1 cellular context compared by ENCODE assay signal in the genomic region with DNA sequence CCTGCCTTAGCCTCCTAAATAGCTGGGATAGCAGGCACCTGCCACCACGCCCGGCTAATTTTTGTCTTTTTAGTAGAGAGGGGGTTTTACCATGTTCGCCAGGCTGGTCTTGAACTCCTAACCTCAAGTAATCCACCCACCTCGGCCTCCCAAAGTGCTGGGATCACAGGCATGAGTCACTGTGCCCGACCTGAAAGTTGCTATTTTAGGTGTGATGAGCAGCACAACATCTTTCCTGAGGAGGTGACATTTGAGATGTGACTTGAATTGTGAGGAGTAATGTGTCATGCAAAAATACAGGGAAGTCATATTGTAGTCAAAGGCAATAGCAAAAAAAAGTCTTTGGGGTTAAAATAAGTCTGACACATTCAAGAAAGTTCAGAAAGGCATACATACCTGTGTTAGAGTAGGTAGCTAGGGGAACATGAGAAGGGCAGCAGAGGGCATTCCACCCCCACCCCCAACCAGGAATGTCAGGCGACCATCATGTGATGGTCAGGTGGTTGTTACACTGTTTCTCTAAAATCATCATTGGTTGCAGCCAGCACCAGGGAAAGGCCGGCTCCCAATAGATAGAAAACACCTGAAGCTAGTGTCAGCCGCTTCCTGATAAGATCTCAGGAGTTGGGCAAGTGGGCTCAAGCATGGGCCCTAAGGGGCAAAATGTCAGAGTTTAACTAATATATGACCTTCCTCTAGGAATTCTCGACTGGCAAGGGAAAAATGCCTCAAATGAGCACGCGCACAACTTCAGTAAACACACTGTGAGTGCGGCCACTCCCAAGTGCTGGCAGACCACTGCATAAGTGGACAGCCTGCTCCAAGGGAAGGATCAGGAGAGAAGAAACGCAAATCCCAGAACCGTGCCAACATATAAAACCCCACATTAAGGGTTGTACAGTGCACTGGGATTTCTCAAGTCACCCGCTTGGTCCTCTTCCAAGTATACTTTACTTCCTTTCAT.
TF ChIP-seq lines count a peak whose summit lies in the region.

A gene with protein sequence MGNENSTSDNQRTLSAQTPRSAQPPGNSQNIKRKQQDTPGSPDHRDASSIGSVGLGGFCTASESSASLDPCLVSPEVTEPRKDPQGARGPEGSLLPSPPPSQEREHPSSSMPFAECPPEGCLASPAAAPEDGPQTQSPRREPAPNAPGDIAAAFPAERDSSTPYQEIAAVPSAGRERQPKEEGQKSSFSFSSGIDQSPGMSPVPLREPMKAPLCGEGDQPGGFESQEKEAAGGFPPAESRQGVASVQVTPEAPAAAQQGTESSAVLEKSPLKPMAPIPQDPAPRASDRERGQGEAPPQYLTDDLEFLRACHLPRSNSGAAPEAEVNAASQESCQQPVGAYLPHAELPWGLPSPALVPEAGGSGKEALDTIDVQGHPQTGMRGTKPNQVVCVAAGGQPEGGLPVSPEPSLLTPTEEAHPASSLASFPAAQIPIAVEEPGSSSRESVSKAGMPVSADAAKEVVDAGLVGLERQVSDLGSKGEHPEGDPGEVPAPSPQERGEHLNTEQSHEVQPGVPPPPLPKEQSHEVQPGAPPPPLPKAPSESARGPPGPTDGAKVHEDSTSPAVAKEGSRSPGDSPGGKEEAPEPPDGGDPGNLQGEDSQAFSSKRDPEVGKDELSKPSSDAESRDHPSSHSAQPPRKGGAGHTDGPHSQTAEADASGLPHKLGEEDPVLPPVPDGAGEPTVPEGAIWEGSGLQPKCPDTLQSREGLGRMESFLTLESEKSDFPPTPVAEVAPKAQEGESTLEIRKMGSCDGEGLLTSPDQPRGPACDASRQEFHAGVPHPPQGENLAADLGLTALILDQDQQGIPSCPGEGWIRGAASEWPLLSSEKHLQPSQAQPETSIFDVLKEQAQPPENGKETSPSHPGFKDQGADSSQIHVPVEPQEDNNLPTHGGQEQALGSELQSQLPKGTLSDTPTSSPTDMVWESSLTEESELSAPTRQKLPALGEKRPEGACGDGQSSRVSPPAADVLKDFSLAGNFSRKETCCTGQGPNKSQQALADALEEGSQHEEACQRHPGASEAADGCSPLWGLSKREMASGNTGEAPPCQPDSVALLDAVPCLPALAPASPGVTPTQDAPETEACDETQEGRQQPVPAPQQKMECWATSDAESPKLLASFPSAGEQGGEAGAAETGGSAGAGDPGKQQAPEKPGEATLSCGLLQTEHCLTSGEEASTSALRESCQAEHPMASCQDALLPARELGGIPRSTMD (N-terminal part only) (plus strand): TSS at position 803 of the 964 bp plus-strand sequence. CDS start 32,819 bp downstream, outside the sequence.

TF ChIP-seq in K562, 482 proteins besides CTCF, POLR2A, EP300 and RAD21:
- no peak for TF ChIP-seq FOXA1 (IDR thresholded peaks at IDR 0.05; ENCODE audit: borderline replicate concordance)
- no peak for TF ChIP-seq THRAP3 (IDR thresholded peaks at IDR 0.05; ENCODE audit: borderline replicate concordance)
- TF ChIP-seq, protein P1, sequence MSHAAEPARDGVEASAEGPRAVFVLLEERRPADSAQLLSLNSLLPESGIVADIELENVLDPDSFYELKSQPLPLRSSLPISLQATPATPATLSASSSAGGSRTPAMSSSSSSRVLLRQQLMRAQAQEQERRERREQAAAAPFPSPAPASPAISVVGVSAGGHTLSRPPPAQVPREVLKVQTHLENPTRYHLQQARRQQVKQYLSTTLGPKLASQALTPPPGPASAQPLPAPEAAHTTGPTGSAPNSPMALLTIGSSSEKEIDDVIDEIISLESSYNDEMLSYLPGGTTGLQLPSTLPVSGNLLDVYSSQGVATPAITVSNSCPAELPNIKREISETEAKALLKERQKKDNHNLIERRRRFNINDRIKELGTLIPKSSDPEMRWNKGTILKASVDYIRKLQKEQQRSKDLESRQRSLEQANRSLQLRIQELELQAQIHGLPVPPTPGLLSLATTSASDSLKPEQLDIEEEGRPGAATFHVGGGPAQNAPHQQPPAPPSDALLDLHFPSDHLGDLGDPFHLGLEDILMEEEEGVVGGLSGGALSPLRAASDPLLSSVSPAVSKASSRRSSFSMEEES (CRISPR knock-in tag; IDR thresholded peaks at IDR 0.05) = no peak
- TF ChIP-seq, protein P2, sequence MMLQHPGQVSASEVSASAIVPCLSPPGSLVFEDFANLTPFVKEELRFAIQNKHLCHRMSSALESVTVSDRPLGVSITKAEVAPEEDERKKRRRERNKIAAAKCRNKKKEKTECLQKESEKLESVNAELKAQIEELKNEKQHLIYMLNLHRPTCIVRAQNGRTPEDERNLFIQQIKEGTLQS (IDR thresholded peaks at IDR 0.05) = peak; percentile 37; the same call in 1 of the 2 replicates
- TF ChIP-seq, protein P2 (CRISPR knock-in tag; conservative IDR thresholded peaks at IDR 0.05) = no peak
- no peak for TF ChIP-seq CHCHD3 (CRISPR knock-in tag; IDR thresholded peaks at IDR 0.05)
- TF ChIP-seq ZNF586 (CRISPR knock-in tag; conservative IDR thresholded peaks at IDR 0.05) = no peak
- TF ChIP-seq, protein P3, sequence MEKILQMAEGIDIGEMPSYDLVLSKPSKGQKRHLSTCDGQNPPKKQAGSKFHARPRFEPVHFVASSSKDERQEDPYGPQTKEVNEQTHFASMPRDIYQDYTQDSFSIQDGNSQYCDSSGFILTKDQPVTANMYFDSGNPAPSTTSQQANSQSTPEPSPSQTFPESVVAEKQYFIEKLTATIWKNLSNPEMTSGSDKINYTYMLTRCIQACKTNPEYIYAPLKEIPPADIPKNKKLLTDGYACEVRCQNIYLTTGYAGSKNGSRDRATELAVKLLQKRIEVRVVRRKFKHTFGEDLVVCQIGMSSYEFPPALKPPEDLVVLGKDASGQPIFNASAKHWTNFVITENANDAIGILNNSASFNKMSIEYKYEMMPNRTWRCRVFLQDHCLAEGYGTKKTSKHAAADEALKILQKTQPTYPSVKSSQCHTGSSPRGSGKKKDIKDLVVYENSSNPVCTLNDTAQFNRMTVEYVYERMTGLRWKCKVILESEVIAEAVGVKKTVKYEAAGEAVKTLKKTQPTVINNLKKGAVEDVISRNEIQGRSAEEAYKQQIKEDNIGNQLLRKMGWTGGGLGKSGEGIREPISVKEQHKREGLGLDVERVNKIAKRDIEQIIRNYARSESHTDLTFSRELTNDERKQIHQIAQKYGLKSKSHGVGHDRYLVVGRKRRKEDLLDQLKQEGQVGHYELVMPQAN (IDR thresholded peaks at IDR 0.05; ENCODE audit: borderline replicate concordance) = no peak
